ENCODE assay signal across 36 cellular contexts in genomic region chr5:96128204-96128864, GRCh38.
"Had no signal": no experiment of that assay in that cellular context is flagged by ENCODE, and none has a peak within 500 bp of the region (broad histone marks: within the 10 kb centered on the region; RNA-seq: fewer than 3 reads in every experiment).

No MANE protein-coding gene starts in this region.

- H3K4me3 ChIP-seq: adrenal gland, body of pancreas, esophagus muscularis mucosa, heart left ventricle, left lung, lung, pancreas, psoas muscle, smooth muscle cell, suprapubic skin, tibial nerve had no signal

- DNase-seq: activated CD4-positive, alpha-beta T cell treated with anti-CD3 and anti-CD28 coated beads for 48 hours; activated CD4-positive, alpha-beta T cell treated with anti-CD3 and anti-CD28 coated beads, Interleukin-2, amount 50 U/mL, for 48 hours; activated CD8-positive, alpha-beta memory T cell treated with anti-CD3 and anti-CD28 coated beads for 24 hours; activated effector memory CD4-positive, alpha-beta T cell treated with anti-CD3 and anti-CD28 coated beads, Interleukin-2, amount 50 U/mL, for 16 hours; activated naive CD4-positive, alpha-beta T cell treated with anti-CD3 and anti-CD28 coated beads for 36 hours; activated naive CD8-positive, alpha-beta T cell treated with anti-CD3 and anti-CD28 coated beads for 36 hours; activated T-cell treated with anti-CD3 and anti-CD28 coated beads, Interleukin-2, amount 50 U/mL, for 1 hour; adrenal gland; aorta; body of pancreas; dermis blood vessel endothelial cell; effector CD4-positive, alpha-beta T cell; foreskin keratinocyte; heart left ventricle; hypothalamus; immature natural killer cell; kidney glomerular epithelial cell; left lung; mesendoderm; nucleus accumbens; pancreas; psoas muscle; stimulated activated CD4-positive, alpha-beta T cell treated with anti-CD3 and anti-CD28 coated beads, Interleukin-1b, Interleukin-23, amount 100 ng/mL, for 48 hours; stimulated activated naive B cell treated with anti-CD40 and anti-IgM and Interleukin-4, amounts not matched to agents 10 μg/mL and 1 μg/mL and 100 μg/mL, for 72 hours; T1000; WERI-Rb-1 had no signal

- H3K4me3 Mint-ChIP-seq: activated naive CD4-positive, alpha-beta T cell treated with anti-CD3 and anti-CD28 coated beads for 36 hours; activated naive CD8-positive, alpha-beta T cell treated with anti-CD3 and anti-CD28 coated beads for 36 hours; activated T-helper 1 cell treated with anti-CD3 and anti-CD28 coated beads, Interleukin-12 subunit alpha, Interleukin-12 subunit beta, Interleukin-2, Interleukin-4 antibody, amounts not matched to agents 30 ng/mL and 10 ng/mL and 1 ng/mL, durations not matched to agents 14 hours and 24 hours and 36 hours; immature natural killer cell; nephron; stimulated activated naive B cell treated with anti-CD40 and anti-IgM and Interleukin-4, amounts not matched to agents 10 μg/mL and 1 μg/mL and 100 μg/mL, for 72 hours; T-helper 1 cell treated with Interleukin-12 subunit alpha and Interleukin-12 subunit beta and Interleukin-4 antibody, amounts not matched to agents 30 μg/mL and 1 μg/mL, for 36 hours had no signal

- H3K27ac Mint-ChIP-seq: activated naive CD4-positive, alpha-beta T cell treated with anti-CD3 and anti-CD28 coated beads for 36 hours; activated naive CD8-positive, alpha-beta T cell treated with anti-CD3 and anti-CD28 coated beads for 36 hours; activated T-helper 1 cell treated with anti-CD3 and anti-CD28 coated beads, Interleukin-12 subunit alpha, Interleukin-12 subunit beta, Interleukin-2, Interleukin-4 antibody, amounts not matched to agents 30 ng/mL and 10 ng/mL and 1 ng/mL, durations not matched to agents 14 hours and 24 hours and 36 hours; immature natural killer cell; nephron; stimulated activated naive B cell treated with anti-CD40 and anti-IgM and Interleukin-4, amounts not matched to agents 10 μg/mL and 1 μg/mL and 100 μg/mL, for 72 hours; T-helper 1 cell treated with Interleukin-12 subunit alpha and Interleukin-12 subunit beta and Interleukin-4 antibody, amounts not matched to agents 30 μg/mL and 1 μg/mL, for 36 hours had no signal

- H3K36me3 Mint-ChIP-seq: activated naive CD8-positive, alpha-beta T cell treated with anti-CD3 and anti-CD28 coated beads for 36 hours; immature natural killer cell; stimulated activated naive B cell treated with anti-CD40 and anti-IgM and Interleukin-4, amounts not matched to agents 10 μg/mL and 1 μg/mL and 100 μg/mL, for 72 hours had no signal

- FAIRE-seq: colon, pancreas had no signal

- H3K27me3 ChIP-seq: adrenal gland, body of pancreas, esophagus muscularis mucosa, foreskin keratinocyte, heart left ventricle, left lung, pancreas, suprapubic skin, tibial nerve had no signal

- H3K36me3 ChIP-seq: adrenal gland, esophagus muscularis mucosa, heart left ventricle, left lung, pancreas, suprapubic skin, tibial nerve, WERI-Rb-1 had no signal

- H3K27ac ChIP-seq: adrenal gland, body of pancreas, foreskin keratinocyte, heart left ventricle, left lung, pancreas, psoas muscle, suprapubic skin, tibial nerve, WERI-Rb-1 had no signal

- H3K9me3 Mint-ChIP-seq: activated naive CD4-positive, alpha-beta T cell treated with anti-CD3 and anti-CD28 coated beads for 36 hours; activated naive CD8-positive, alpha-beta T cell treated with anti-CD3 and anti-CD28 coated beads for 36 hours; activated T-helper 1 cell treated with anti-CD3 and anti-CD28 coated beads, Interleukin-12 subunit alpha, Interleukin-12 subunit beta, Interleukin-2, Interleukin-4 antibody, amounts not matched to agents 30 ng/mL and 10 ng/mL and 1 ng/mL, durations not matched to agents 14 hours and 24 hours and 36 hours; immature natural killer cell; nephron; stimulated activated naive B cell treated with anti-CD40 and anti-IgM and Interleukin-4, amounts not matched to agents 10 μg/mL and 1 μg/mL and 100 μg/mL, for 72 hours; T-helper 1 cell treated with Interleukin-12 subunit alpha and Interleukin-12 subunit beta and Interleukin-4 antibody, amounts not matched to agents 30 μg/mL and 1 μg/mL, for 36 hours had no signal

- ATAC-seq: activated CD4-positive, CD25-positive, alpha-beta regulatory T cell treated with anti-CD3 and anti-CD28 coated beads, Interleukin-2, amount 50 U/mL, for 24 hours; body of pancreas; foreskin keratinocyte; heart left ventricle; left lung; pancreas; psoas muscle; stimulated activated naive B cell treated with anti-CD40 and anti-IgM and Interleukin-4, amounts not matched to agents 10 μg/mL and 1 μg/mL and 100 μg/mL, for 72 hours had no signal

- H3K4me1 ChIP-seq: left lung, suprapubic skin had no signal

- H3K4me1 Mint-ChIP-seq: activated naive CD8-positive, alpha-beta T cell treated with anti-CD3 and anti-CD28 coated beads for 36 hours; immature natural killer cell; stimulated activated naive B cell treated with anti-CD40 and anti-IgM and Interleukin-4, amounts not matched to agents 10 μg/mL and 1 μg/mL and 100 μg/mL, for 72 hours had no signal

- H3K9me3 ChIP-seq: adrenal gland, body of pancreas, esophagus muscularis mucosa, heart left ventricle, left lung, pancreas, psoas muscle, suprapubic skin, tibial nerve had no signal

- H3K4me2 ChIP-seq: smooth muscle cell had no signal
